ENCODE assay signal across 22 cellular contexts in genomic region chr1:18344755-18345154, GRCh38.
DNase-seq lines count a peak whose midpoint lies in the region; ATAC-seq and TF ChIP-seq lines count a peak whose summit lies in the region.
"Had no signal": no experiment of that assay in that cellular context is flagged by ENCODE, and none has a peak within 500 bp of the region (broad histone marks: within the 10 kb centered on the region; RNA-seq: fewer than 3 reads in every experiment).

No MANE protein-coding gene starts in this region.

- TF ChIP-seq CTCF in BE2C (IDR thresholded peaks at IDR 0.05; ENCODE audit: low read depth, low read length) (no peak), dorsolateral prefrontal cortex (IDR thresholded peaks at IDR 0.05 in 54 of 56, conservative IDR thresholded peaks at IDR 0.05 in 2 of 56; ENCODE audit: low read depth in 1 of 56, partially characterized antibody in 56 of 56) (no peak)

- no peaks in the 10 kb centered on the region for H3K36me3 ChIP-seq in BE2C
- H3K36me3 ChIP-seq: SJSA1 had no signal

- ATAC-seq in left ventricle myocardium superior (no peak), HG03521 (IDR thresholded peaks at IDR 0.05; ENCODE audit: unreplicated experiment) (no peak)
- ATAC-seq: A549, left cardiac atrium, mucosa of descending colon had no signal

- no peak overlapping the region for H3K27ac ChIP-seq in dorsolateral prefrontal cortex
- H3K27ac ChIP-seq: A549, SJSA1 had no signal

- H3K4me3 ChIP-seq in BE2C (ENCODE audit: low read depth, low read length) (no peak overlapping the region), dorsolateral prefrontal cortex (no peak overlapping the region)
- H3K4me3 ChIP-seq: A549, mucosa of descending colon, SJSA1 had no signal

- peaks cover 6% of the 10 kb centered on the region for H3K4me1 ChIP-seq in BE2C
- H3K4me1 ChIP-seq: A549, SJSA1 had no signal

- DNase-seq in BE2C (peak; percentile 87), NCI-H1092 treated with DMSO at 0.1 percent for 48 hours (lab: John Stamatoyannopoulos, UW) (peak; percentile 42), NCI-H345 treated with DMSO at 0.1 percent for 48 hours (lab: John Stamatoyannopoulos, UW; ENCODE audit: unreplicated experiment) (peak; percentile 66), astrocyte of the hippocampus (ENCODE audit: low read depth, low spot score) (peak; percentile 2), left ventricle myocardium superior (no peak), dorsolateral prefrontal cortex (no peak)
- DNase-seq in stimulated activated CD4-positive, alpha-beta T cell treated with anti-CD3 and anti-CD28 coated beads, Interleukin-12 subunit alpha, Interleukin-12 subunit beta, amount 100 ng/mL, for 4 hours = no peak
- DNase-seq: activated CD4-positive, alpha-beta T cell treated with anti-CD3 and anti-CD28 coated beads, Interleukin-2, amount 50 U/mL, for 4 hours; activated naive CD8-positive, alpha-beta T cell treated with anti-CD3 and anti-CD28 coated beads, Interleukin-2, amount 10 ng/mL, durations not matched to agents 7 days and 5 days; activated T-cell treated with anti-CD3 and anti-CD28 coated beads, Interleukin-2, amount 50 U/mL, for 48 hours; CD4-positive, alpha-beta T cell; effector memory CD4-positive, alpha-beta T cell; GDM1; HCEC 1CT; hypothalamus; left cardiac atrium; mucosa of descending colon; occipital lobe; stimulated activated CD4-positive, alpha-beta T cell treated with anti-CD3 and anti-CD28 coated beads, Interleukin-4, amount 100 ng/mL, for 4 hours had no signal

- intact Hi-C loops in left ventricle myocardium superior (cut with micrococcal nuclease) = no loop called here
- intact Hi-C loops in dorsolateral prefrontal cortex (cut with DNase I) = no loop called here

- no peaks in the 10 kb centered on the region for H3K27me3 ChIP-seq in BE2C
- H3K27me3 ChIP-seq in dorsolateral prefrontal cortex = peaks cover 0 to 4% (median 0%) of the 10 kb centered on the region in 45 donors
- H3K27me3 ChIP-seq: SJSA1 had no signal

- no peaks in the 10 kb centered on the region for H3K9me3 ChIP-seq in BE2C
- H3K9me3 ChIP-seq: A549, mucosa of descending colon, SJSA1 had no signal

Comparison
In these comparisons a context has a peak if more than half of its experiments do, and no peak if none do; other contexts are left out.
1. DNase-seq: peak in BE2C (single experiment), NCI-H1092 treated with DMSO at 0.1 percent for 48 hours (single experiment), NCI-H345 treated with DMSO at 0.1 percent for 48 hours (single experiment) and astrocyte of the hippocampus (single experiment); none in left ventricle myocardium superior (single experiment), stimulated activated CD4-positive, alpha-beta T cell treated with anti-CD3 and anti-CD28 coated beads, Interleukin-12 subunit alpha, Interleukin-12 subunit beta, amount 100 ng/mL, for 4 hours (single experiment) and dorsolateral prefrontal cortex (0 of 10).